In the genomic region with DNA sequence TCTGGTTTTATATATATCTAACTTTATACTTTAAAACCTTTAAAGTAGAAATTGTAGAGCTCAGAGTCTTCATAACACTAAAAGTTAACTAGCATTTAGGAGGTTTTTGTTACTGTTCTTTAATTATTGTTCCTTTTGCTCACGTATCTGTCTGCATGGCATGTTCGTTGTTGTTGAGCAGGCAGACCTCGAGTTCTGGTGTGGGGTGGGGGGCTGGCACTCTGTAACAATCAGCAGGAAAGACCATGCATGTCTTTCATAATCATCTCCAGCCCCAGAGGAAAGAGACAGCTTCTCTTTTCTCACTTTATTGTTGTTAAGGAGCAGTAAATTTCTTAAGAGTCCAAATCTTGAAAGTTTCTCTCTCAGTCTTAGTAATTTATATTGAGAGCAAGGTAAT, we compare ENCODE assay signal across 22 cellular contexts.
"Had no signal": no experiment of that assay in that cellular context is flagged by ENCODE, and none has a peak within 500 bp of the region (broad histone marks: within the 10 kb centered on the region; RNA-seq: fewer than 3 reads in every experiment).

No MANE protein-coding gene starts in this region.

- H3K4me3 ChIP-seq: body of pancreas, cardiac muscle cell, gastroesophageal sphincter, testis had no signal

- H3K27me3 ChIP-seq: body of pancreas, cardiac muscle cell, gastroesophageal sphincter, testis had no signal

- DNase-seq: activated CD4-positive, alpha-beta T cell treated with anti-CD3 and anti-CD28 coated beads, Interleukin-2, amount 50 U/mL, for 4 hours; activated CD8-positive, alpha-beta memory T cell treated with anti-CD3 and anti-CD28 coated beads for 24 hours; activated CD8-positive, alpha-beta memory T cell treated with anti-CD3 and anti-CD28 coated beads, Interleukin-2, amount 50 U/mL, for 4 hours; activated effector memory CD4-positive, alpha-beta T cell treated with Interleukin-2 at 50 U/mL for 16 hours; activated naive CD4-positive, alpha-beta T cell treated with anti-CD3 and anti-CD28 coated beads for 36 hours; activated naive CD8-positive, alpha-beta T cell treated with anti-CD3 and anti-CD28 coated beads, Interleukin-2, amount 10 ng/mL, durations not matched to agents 7 days and 5 days; activated T-cell treated with anti-CD3 and anti-CD28 coated beads, Interleukin-2, amount 50 U/mL, for 48 hours; amygdala; body of pancreas; dermis blood vessel endothelial cell; effector CD8-positive, alpha-beta T cell; head of caudate nucleus; naive thymus-derived CD8-positive, alpha-beta T cell; stimulated activated CD4-positive, alpha-beta T cell treated with anti-CD3 and anti-CD28 coated beads, Interleukin-2, amount 100 ng/mL, for 48 hours; stimulated activated CD8-positive, alpha-beta memory T cell treated with anti-CD3 and anti-CD28 coated beads, Interleukin-4, amount 100 ng/mL, for 48 hours; stimulated activated naive B cell treated with anti-CD40 and anti-IgM and Interleukin-4, amounts not matched to agents 10 μg/mL and 1 μg/mL and 100 μg/mL, for 72 hours; T1000; testis had no signal

- H3K4me1 ChIP-seq: body of pancreas had no signal

- ATAC-seq: body of pancreas; esophagus mucosa; naive thymus-derived CD8-positive, alpha-beta T cell; stimulated activated naive B cell treated with anti-CD40 and anti-IgM and Interleukin-4, amounts not matched to agents 10 μg/mL and 1 μg/mL and 100 μg/mL, for 72 hours; WTC11 had no signal

- H3K9me3 ChIP-seq: body of pancreas, gastroesophageal sphincter, testis had no signal

- H3K27ac ChIP-seq: body of pancreas, cardiac muscle cell had no signal
